ENCODE assay signal across 2 cellular contexts in the genomic region with DNA sequence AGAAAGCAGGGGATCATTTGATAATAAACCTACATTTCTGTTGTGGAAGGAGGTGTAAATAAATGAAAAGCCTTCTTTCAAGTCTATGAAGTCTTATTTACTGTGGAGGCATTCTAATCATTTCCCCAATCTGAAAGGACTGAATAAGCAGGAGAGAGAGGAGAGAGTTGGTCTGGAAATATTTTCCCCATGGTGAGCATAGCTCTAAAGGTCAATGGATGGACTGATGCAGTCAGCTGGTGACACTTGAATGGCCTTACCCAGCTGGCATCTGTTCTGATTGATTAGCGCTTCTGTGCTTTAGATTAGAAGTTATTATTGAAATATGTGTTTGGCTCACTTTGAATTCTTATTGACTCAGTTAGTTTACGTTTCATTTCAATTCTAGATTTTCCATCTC.
TF ChIP-seq lines count a peak whose summit lies in the region.

No MANE protein-coding gene starts in this region.

TF ChIP-seq in liver, 16 proteins besides CTCF, POLR2A, EP300 and RAD21 (continued from another document):
- TF ChIP-seq, protein P1, sequence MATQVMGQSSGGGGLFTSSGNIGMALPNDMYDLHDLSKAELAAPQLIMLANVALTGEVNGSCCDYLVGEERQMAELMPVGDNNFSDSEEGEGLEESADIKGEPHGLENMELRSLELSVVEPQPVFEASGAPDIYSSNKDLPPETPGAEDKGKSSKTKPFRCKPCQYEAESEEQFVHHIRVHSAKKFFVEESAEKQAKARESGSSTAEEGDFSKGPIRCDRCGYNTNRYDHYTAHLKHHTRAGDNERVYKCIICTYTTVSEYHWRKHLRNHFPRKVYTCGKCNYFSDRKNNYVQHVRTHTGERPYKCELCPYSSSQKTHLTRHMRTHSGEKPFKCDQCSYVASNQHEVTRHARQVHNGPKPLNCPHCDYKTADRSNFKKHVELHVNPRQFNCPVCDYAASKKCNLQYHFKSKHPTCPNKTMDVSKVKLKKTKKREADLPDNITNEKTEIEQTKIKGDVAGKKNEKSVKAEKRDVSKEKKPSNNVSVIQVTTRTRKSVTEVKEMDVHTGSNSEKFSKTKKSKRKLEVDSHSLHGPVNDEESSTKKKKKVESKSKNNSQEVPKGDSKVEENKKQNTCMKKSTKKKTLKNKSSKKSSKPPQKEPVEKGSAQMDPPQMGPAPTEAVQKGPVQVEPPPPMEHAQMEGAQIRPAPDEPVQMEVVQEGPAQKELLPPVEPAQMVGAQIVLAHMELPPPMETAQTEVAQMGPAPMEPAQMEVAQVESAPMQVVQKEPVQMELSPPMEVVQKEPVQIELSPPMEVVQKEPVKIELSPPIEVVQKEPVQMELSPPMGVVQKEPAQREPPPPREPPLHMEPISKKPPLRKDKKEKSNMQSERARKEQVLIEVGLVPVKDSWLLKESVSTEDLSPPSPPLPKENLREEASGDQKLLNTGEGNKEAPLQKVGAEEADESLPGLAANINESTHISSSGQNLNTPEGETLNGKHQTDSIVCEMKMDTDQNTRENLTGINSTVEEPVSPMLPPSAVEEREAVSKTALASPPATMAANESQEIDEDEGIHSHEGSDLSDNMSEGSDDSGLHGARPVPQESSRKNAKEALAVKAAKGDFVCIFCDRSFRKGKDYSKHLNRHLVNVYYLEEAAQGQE (IDR thresholded peaks at IDR 0.05): no peak
- TF ChIP-seq FOXA1 (IDR thresholded peaks at IDR 0.05): no peak
- TF ChIP-seq HNF4A (conservative IDR thresholded peaks at IDR 0.05): peak; percentile 56 to 68
- TF ChIP-seq, protein P2, sequence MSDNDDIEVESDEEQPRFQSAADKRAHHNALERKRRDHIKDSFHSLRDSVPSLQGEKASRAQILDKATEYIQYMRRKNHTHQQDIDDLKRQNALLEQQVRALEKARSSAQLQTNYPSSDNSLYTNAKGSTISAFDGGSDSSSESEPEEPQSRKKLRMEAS (IDR thresholded peaks at IDR 0.05): peak; percentile 21
- TF ChIP-seq YY1 (IDR thresholded peaks at IDR 0.05): peak; percentile 62
- TF ChIP-seq FOXA2 (IDR thresholded peaks at IDR 0.05): peak; percentile 16
- no peak for TF ChIP-seq GABPA (IDR thresholded peaks at IDR 0.05 in 1 of 2, conservative IDR thresholded peaks at IDR 0.05 in 1 of 2)
- TF ChIP-seq SP1 (IDR thresholded peaks at IDR 0.05): peak; percentile 41
- peak; percentile 41 to 65 for TF ChIP-seq RXRA (IDR thresholded peaks at IDR 0.05)
- peak; percentile 32 for TF ChIP-seq NR2F2 (IDR thresholded peaks at IDR 0.05)
- no peak for TF ChIP-seq EGR1 (IDR thresholded peaks at IDR 0.05; ENCODE audit: low read depth in 2 of 2)
- TF ChIP-seq, protein P3, sequence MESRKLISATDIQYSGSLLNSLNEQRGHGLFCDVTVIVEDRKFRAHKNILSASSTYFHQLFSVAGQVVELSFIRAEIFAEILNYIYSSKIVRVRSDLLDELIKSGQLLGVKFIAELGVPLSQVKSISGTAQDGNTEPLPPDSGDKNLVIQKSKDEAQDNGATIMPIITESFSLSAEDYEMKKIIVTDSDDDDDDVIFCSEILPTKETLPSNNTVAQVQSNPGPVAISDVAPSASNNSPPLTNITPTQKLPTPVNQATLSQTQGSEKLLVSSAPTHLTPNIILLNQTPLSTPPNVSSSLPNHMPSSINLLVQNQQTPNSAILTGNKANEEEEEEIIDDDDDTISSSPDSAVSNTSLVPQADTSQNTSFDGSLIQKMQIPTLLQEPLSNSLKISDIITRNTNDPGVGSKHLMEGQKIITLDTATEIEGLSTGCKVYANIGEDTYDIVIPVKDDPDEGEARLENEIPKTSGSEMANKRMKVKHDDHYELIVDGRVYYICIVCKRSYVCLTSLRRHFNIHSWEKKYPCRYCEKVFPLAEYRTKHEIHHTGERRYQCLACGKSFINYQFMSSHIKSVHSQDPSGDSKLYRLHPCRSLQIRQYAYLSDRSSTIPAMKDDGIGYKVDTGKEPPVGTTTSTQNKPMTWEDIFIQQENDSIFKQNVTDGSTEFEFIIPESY (IDR thresholded peaks at IDR 0.05): no peak

TF ChIP-seq in HepG2, 621 proteins besides CTCF, POLR2A, EP300 and RAD21 (continued from another document):
- TF ChIP-seq, protein P4, sequence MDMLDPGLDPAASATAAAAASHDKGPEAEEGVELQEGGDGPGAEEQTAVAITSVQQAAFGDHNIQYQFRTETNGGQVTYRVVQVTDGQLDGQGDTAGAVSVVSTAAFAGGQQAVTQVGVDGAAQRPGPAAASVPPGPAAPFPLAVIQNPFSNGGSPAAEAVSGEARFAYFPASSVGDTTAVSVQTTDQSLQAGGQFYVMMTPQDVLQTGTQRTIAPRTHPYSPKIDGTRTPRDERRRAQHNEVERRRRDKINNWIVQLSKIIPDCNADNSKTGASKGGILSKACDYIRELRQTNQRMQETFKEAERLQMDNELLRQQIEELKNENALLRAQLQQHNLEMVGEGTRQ (IDR thresholded peaks at IDR 0.05; ENCODE audit: low read depth, low read length): no peak
- TF ChIP-seq, protein P4 (CRISPR knock-in tag; IDR thresholded peaks at IDR 0.05; ENCODE audit: borderline replicate concordance): no peak
- TF ChIP-seq STAT5B (CRISPR knock-in tag; IDR thresholded peaks at IDR 0.05) (no peak), ZNF619 (CRISPR knock-in tag; IDR thresholded peaks at IDR 0.05) (no peak), ZNF772 (CRISPR knock-in tag; IDR thresholded peaks at IDR 0.05) (no peak), ZNF577 (CRISPR knock-in tag; IDR thresholded peaks at IDR 0.05; ENCODE audit: borderline replicate concordance, low read depth) (no peak), ARHGAP35 (CRISPR knock-in tag; IDR thresholded peaks at IDR 0.05; ENCODE audit: borderline replicate concordance) (no peak), KLF13 (CRISPR knock-in tag; IDR thresholded peaks at IDR 0.05) (no peak), NCOA2 (CRISPR knock-in tag; IDR thresholded peaks at IDR 0.05) (no peak), ZSCAN30 (CRISPR knock-in tag; IDR thresholded peaks at IDR 0.05) (no peak), CC2D1A (CRISPR knock-in tag; IDR thresholded peaks at IDR 0.05) (no peak)
- TF ChIP-seq, protein P5, sequence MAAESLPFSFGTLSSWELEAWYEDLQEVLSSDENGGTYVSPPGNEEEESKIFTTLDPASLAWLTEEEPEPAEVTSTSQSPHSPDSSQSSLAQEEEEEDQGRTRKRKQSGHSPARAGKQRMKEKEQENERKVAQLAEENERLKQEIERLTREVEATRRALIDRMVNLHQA (CRISPR knock-in tag; IDR thresholded peaks at IDR 0.05): no peak
- TF ChIP-seq, protein P6, sequence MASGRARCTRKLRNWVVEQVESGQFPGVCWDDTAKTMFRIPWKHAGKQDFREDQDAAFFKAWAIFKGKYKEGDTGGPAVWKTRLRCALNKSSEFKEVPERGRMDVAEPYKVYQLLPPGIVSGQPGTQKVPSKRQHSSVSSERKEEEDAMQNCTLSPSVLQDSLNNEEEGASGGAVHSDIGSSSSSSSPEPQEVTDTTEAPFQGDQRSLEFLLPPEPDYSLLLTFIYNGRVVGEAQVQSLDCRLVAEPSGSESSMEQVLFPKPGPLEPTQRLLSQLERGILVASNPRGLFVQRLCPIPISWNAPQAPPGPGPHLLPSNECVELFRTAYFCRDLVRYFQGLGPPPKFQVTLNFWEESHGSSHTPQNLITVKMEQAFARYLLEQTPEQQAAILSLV (CRISPR knock-in tag; IDR thresholded peaks at IDR 0.05; ENCODE audit: borderline replicate concordance): no peak
TF ChIP-seq in HepG2: peak in this region for 0.
